Comparison of ENCODE assay signal across 9 cellular contexts in genomic region chr6:27669278-27669797, GRCh38.
A peak's percentile ranks its signal among the peaks of the same experiment; 100 is the strongest.
DNase-seq lines count a peak whose midpoint lies in the region; ATAC-seq and TF ChIP-seq lines count a peak whose summit lies in the region.
"Had no signal": no experiment of that assay in that cellular context is flagged by ENCODE, and none has a peak within 500 bp of the region (broad histone marks: within the 10 kb centered on the region; RNA-seq: fewer than 3 reads in every experiment).

No MANE protein-coding gene starts in this region.

- peaks cover 75% of the 10 kb centered on the region for H3K27me3 Mint-ChIP-seq in IgD-negative memory B cell
- peaks cover 87% of the 10 kb centered on the region for H3K27me3 Mint-ChIP-seq in activated naive CD8-positive, alpha-beta T cell treated with anti-CD3 and anti-CD28 coated beads, Interleukin-2, amount 50 U/mL, for 24 hours

- no peak for ATAC-seq in activated naive CD8-positive, alpha-beta T cell treated with anti-CD3 and anti-CD28 coated beads, Interleukin-2, amount 50 U/mL, for 24 hours
- no peak for ATAC-seq in HG03039 (IDR thresholded peaks at IDR 0.05; ENCODE audit: unreplicated experiment)
- ATAC-seq in HG02852 (IDR thresholded peaks at IDR 0.05; ENCODE audit: unreplicated experiment) = no peak

- H3K4me3 ChIP-seq in mesodermal cell (ENCODE audit: extremely low read depth, insufficient read depth, low read length, poor library complexity, severe bottlenecking) = peak overlapping the region; percentile 45
- no peak overlapping the region for H3K4me3 ChIP-seq in Peyer's patch

- no peak overlapping the region for H3K27ac ChIP-seq in mesodermal cell (ENCODE audit: low read depth, low read length, severe bottlenecking)
- H3K27ac ChIP-seq in Peyer's patch = no peak overlapping the region

- peaks cover 17 to 27% (median 19%) of the 10 kb centered on the region in 3 donors for H3K4me1 Mint-ChIP-seq in IgD-negative memory B cell
- peaks cover 45% of the 10 kb centered on the region for H3K4me1 Mint-ChIP-seq in activated naive CD8-positive, alpha-beta T cell treated with anti-CD3 and anti-CD28 coated beads, Interleukin-2, amount 50 U/mL, for 24 hours

- 21 to 24% methylated on average over 5 to 13 of the region's 18 CpGs for WGBS in mesodermal cell (ENCODE audit: insufficient coverage in 2 of 2), 2 experiments

- peak overlapping the region; percentile 74 to 99 (median 93) for H3K27ac Mint-ChIP-seq in IgD-negative memory B cell
- peak overlapping the region; percentile 86 for H3K27ac Mint-ChIP-seq in activated naive CD8-positive, alpha-beta T cell treated with anti-CD3 and anti-CD28 coated beads, Interleukin-2, amount 50 U/mL, for 24 hours

- H3K36me3 Mint-ChIP-seq in IgD-negative memory B cell = no peaks in the 10 kb centered on the region
- H3K36me3 Mint-ChIP-seq in activated naive CD8-positive, alpha-beta T cell treated with anti-CD3 and anti-CD28 coated beads, Interleukin-2, amount 50 U/mL, for 24 hours (ENCODE audit: low read depth) = peaks cover 11% of the 10 kb centered on the region

- TF ChIP-seq CTCF in Peyer's patch (IDR thresholded peaks at IDR 0.05) = no peak

- H3K4me1 ChIP-seq in mesodermal cell (ENCODE audit: control insufficient read depth, insufficient read depth, low read length, poor library complexity, severe bottlenecking) (no peaks in the 10 kb centered on the region), Peyer's patch (peaks cover 0 to 5% (median 0%) of the 10 kb centered on the region in 4 donors)

- H3K4me3 Mint-ChIP-seq in IgD-negative memory B cell = peak overlapping the region; percentile 14 to 86 (median 31)
- peak overlapping the region; percentile 75 for H3K4me3 Mint-ChIP-seq in activated naive CD8-positive, alpha-beta T cell treated with anti-CD3 and anti-CD28 coated beads, Interleukin-2, amount 50 U/mL, for 24 hours

- peaks cover 0 to 43% of the 10 kb centered on the region in 2 donors for H3K27me3 ChIP-seq in Peyer's patch

- TF ChIP-seq POLR2A in Peyer's patch (IDR thresholded peaks at IDR 0.05) = no peak

- DNase-seq in DMS 273 (lab: John Stamatoyannopoulos, UW; ENCODE audit: unreplicated experiment) (peak; percentile 65), Peyer's patch (no peak), NCI-H1092 treated with DMSO at 0.1 percent for 48 hours (lab: John Stamatoyannopoulos, UW) (no peak)
- DNase-seq in activated naive CD8-positive, alpha-beta T cell treated with anti-CD3 and anti-CD28 coated beads, Interleukin-2, amount 50 U/mL, for 24 hours = no peak
- DNase-seq: stimulated activated CD4-positive, alpha-beta T cell treated with anti-CD3 and anti-CD28 coated beads, Interleukin-2, amount 100 ng/mL, for 24 hours had no signal

- peaks cover 11 to 28% (median 13%) of the 10 kb centered on the region in 3 donors for H3K9me3 Mint-ChIP-seq in IgD-negative memory B cell
- H3K9me3 Mint-ChIP-seq in activated naive CD8-positive, alpha-beta T cell treated with anti-CD3 and anti-CD28 coated beads, Interleukin-2, amount 50 U/mL, for 24 hours = peaks cover 30% of the 10 kb centered on the region

- H3K36me3 ChIP-seq in mesodermal cell (ENCODE audit: control insufficient read depth, insufficient read depth, low read length) (no peaks in the 10 kb centered on the region), Peyer's patch (no peaks in the 10 kb centered on the region)

- H3K9me3 ChIP-seq in mesodermal cell (ENCODE audit: control insufficient read depth, low read length) (no peaks in the 10 kb centered on the region), Peyer's patch (no peaks in the 10 kb centered on the region)
